3 cellular contexts compared by ENCODE assay signal in the genomic region with DNA sequence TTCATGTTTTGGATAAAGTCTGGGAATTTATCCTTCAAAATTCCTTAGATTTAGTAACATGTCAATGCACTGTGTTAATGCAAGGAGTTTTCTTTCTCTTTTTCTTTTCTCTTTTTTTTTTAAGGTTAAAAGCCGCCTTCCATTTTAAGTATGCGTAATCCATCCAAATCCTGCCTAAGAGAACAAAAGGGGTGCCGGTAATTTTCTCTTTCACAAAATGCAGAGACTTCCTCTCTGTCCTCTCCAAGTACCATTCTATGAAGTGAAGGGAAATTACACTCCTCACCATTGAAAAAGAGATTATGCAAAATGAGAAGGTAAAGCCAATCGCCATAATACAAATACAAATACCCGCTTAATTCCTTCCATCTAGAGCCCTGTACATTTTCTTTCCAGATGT.
TF ChIP-seq lines count a peak whose summit lies in the region.

No MANE protein-coding gene starts in this region.

TF ChIP-seq in SK-N-SH, 30 proteins besides CTCF, POLR2A, EP300 and RAD21:
- TF ChIP-seq, protein P1, sequence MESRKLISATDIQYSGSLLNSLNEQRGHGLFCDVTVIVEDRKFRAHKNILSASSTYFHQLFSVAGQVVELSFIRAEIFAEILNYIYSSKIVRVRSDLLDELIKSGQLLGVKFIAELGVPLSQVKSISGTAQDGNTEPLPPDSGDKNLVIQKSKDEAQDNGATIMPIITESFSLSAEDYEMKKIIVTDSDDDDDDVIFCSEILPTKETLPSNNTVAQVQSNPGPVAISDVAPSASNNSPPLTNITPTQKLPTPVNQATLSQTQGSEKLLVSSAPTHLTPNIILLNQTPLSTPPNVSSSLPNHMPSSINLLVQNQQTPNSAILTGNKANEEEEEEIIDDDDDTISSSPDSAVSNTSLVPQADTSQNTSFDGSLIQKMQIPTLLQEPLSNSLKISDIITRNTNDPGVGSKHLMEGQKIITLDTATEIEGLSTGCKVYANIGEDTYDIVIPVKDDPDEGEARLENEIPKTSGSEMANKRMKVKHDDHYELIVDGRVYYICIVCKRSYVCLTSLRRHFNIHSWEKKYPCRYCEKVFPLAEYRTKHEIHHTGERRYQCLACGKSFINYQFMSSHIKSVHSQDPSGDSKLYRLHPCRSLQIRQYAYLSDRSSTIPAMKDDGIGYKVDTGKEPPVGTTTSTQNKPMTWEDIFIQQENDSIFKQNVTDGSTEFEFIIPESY (IDR thresholded peaks at IDR 0.05; ENCODE audit: borderline replicate concordance, low read depth), result no peak
- TF ChIP-seq FOXM1 (IDR thresholded peaks at IDR 0.05; ENCODE audit: low read depth), result peak; percentile 4; the same call in 1 of the 2 replicates

TF ChIP-seq in SK-N-SH treated with all-trans-retinoic acid at 6 μM for 48 hours, 23 proteins besides CTCF, POLR2A, EP300 and RAD21:
- TF ChIP-seq, protein P2, sequence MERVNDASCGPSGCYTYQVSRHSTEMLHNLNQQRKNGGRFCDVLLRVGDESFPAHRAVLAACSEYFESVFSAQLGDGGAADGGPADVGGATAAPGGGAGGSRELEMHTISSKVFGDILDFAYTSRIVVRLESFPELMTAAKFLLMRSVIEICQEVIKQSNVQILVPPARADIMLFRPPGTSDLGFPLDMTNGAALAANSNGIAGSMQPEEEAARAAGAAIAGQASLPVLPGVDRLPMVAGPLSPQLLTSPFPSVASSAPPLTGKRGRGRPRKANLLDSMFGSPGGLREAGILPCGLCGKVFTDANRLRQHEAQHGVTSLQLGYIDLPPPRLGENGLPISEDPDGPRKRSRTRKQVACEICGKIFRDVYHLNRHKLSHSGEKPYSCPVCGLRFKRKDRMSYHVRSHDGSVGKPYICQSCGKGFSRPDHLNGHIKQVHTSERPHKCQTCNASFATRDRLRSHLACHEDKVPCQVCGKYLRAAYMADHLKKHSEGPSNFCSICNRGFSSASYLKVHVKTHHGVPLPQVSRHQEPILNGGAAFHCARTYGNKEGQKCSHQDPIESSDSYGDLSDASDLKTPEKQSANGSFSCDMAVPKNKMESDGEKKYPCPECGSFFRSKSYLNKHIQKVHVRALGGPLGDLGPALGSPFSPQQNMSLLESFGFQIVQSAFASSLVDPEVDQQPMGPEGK (CRISPR knock-in tag; IDR thresholded peaks at IDR 0.05; ENCODE audit: borderline replicate concordance), result no peak
TF ChIP-seq in SK-N-SH treated with all-trans-retinoic acid at 6 μM for 48 hours: peak in this region for 0.

TF ChIP-seq in endothelial cell of umbilical vein, 7 proteins besides CTCF, POLR2A, EP300 and RAD21:
- TF ChIP-seq POLR2AphosphoS5 (IDR thresholded peaks at IDR 0.05; ENCODE audit: insufficient read depth, low read depth, low read length), result no peak
- TF ChIP-seq, protein P3, sequence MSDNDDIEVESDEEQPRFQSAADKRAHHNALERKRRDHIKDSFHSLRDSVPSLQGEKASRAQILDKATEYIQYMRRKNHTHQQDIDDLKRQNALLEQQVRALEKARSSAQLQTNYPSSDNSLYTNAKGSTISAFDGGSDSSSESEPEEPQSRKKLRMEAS (IDR thresholded peaks at IDR 0.05; ENCODE audit: insufficient read depth, insufficient read length), result no peak
- TF ChIP-seq FOS (IDR thresholded peaks at IDR 0.05; ENCODE audit: borderline replicate concordance, insufficient read depth, low read length), result no peak
- no peak for TF ChIP-seq JUN (IDR thresholded peaks at IDR 0.05; ENCODE audit: borderline replicate concordance, insufficient read depth, insufficient read length, low read depth)
- no peak for TF ChIP-seq GATA2 (IDR thresholded peaks at IDR 0.05; ENCODE audit: insufficient read depth, insufficient read length, low read depth, low read length)
- no peak for TF ChIP-seq EZH2 (IDR thresholded peaks at IDR 0.05; ENCODE audit: borderline replicate concordance, low read depth, low read length, severe bottlenecking)
- TF ChIP-seq MYC (IDR thresholded peaks at IDR 0.05; ENCODE audit: low read depth, low read length), result no peak
